Comparison of ENCODE assay signal across 30 cellular contexts in the genomic region with DNA sequence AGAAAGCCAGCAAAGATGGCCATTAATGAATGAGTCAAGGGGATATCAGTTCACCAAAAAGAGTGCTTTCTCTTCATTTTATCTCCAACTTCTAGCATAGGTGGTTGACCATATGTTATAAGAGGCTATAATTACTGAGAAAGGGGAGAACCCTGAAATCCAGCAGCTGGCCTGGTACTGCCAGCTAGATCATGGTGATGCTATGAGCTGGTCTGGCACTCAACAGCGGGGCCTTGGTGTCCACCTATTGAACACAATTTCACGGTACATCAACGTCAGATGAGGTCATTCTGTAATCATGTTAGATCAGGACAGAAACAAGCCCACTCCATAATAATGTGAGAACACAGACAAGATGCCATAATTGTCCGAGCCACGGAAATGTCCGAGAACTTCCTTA.
"Had no signal": no experiment of that assay in that cellular context is flagged by ENCODE, and none has a peak within 500 bp of the region (broad histone marks: within the 10 kb centered on the region; RNA-seq: fewer than 3 reads in every experiment).

No MANE protein-coding gene starts in this region.

- H3K4me3 ChIP-seq: adrenal gland, ascending aorta, body of pancreas, breast epithelium, cardiac muscle cell had no signal

- ATAC-seq: activated naive CD4-positive, alpha-beta T cell treated with anti-CD3 and anti-CD28 coated beads, Interleukin-2, amount 50 U/mL, for 72 hours; activated naive CD8-positive, alpha-beta T cell treated with anti-CD3 and anti-CD28 coated beads, Interleukin-2, amount 50 U/mL, for 24 hours; activated T-cell treated with anti-CD3 and anti-CD28 coated beads, Interleukin-2, amount 50 U/mL, for 4 hours; activated T-cell treated with anti-CD3 and anti-CD28 coated beads, Interleukin-2, amount 50 U/mL, for 72 hours; activated T-helper 17 cell treated with anti-CD3 and anti-CD28 coated beads, Interleukin-2, amount 50 U/mL, for 72 hours; body of pancreas had no signal

- H3K27me3 ChIP-seq: adrenal gland, ascending aorta, body of pancreas, brain microvascular endothelial cell, breast epithelium, cardiac muscle cell had no signal

- DNase-seq: activated effector memory CD4-positive, alpha-beta T cell treated with anti-CD3 and anti-CD28 coated beads, Interleukin-2, amount 50 U/mL, for 16 hours; activated effector memory CD4-positive, alpha-beta T cell treated with Interleukin-2 at 50 U/mL for 16 hours; activated gamma-delta T cell; activated gamma-delta T cell treated with Interleukin-2 at 50 U/mL for 16 hours; activated naive CD4-positive, alpha-beta T cell; activated naive CD4-positive, alpha-beta T cell treated with anti-CD3 and anti-CD28 coated beads for 36 hours; activated naive CD4-positive, alpha-beta T cell treated with anti-CD3 and anti-CD28 coated beads, Interleukin-2, amount 10 ng/mL, durations not matched to agents 7 days and 5 days; activated naive CD4-positive, alpha-beta T cell treated with anti-CD3 and anti-CD28 coated beads, Interleukin-2, amount 50 U/mL, for 16 hours; activated naive CD4-positive, alpha-beta T cell treated with Interleukin-2 at 50 U/mL for 16 hours; activated naive CD8-positive, alpha-beta T cell treated with anti-CD3 and anti-CD28 coated beads for 36 hours; activated naive CD8-positive, alpha-beta T cell treated with anti-CD3 and anti-CD28 coated beads, Interleukin-2, amount 10 ng/mL, durations not matched to agents 7 days and 5 days; activated naive CD8-positive, alpha-beta T cell treated with anti-CD3 and anti-CD28 coated beads, Interleukin-2, amount 50 U/mL, for 24 hours; activated T-cell treated with anti-CD3 and anti-CD28 coated beads, Interleukin-2, amount 50 U/mL, for 4 hours; activated T-cell treated with anti-CD3 and anti-CD28 coated beads, Interleukin-2, amount 50 U/mL, for 48 hours; activated T-cell treated with anti-CD3 and anti-CD28 coated beads, Interleukin-2, amount 50 U/mL, for 72 hours; adrenal gland; amniotic stem cell; amygdala; anterior cingulate cortex; aorta; body of pancreas; brain microvascular endothelial cell; caudate nucleus; central memory CD4-positive, alpha-beta T cell; cerebellar nuclear complex had no signal

- H3K36me3 ChIP-seq: adrenal gland, ascending aorta, brain microvascular endothelial cell, breast epithelium, cardiac muscle cell had no signal

- H3K27ac ChIP-seq: adrenal gland, ascending aorta, body of pancreas, brain microvascular endothelial cell, breast epithelium, cardiac muscle cell had no signal

- H3K4me1 ChIP-seq: adrenal gland, ascending aorta, body of pancreas, breast epithelium had no signal
